Comparison of ENCODE assay signal across 8 cellular contexts in the genomic region with DNA sequence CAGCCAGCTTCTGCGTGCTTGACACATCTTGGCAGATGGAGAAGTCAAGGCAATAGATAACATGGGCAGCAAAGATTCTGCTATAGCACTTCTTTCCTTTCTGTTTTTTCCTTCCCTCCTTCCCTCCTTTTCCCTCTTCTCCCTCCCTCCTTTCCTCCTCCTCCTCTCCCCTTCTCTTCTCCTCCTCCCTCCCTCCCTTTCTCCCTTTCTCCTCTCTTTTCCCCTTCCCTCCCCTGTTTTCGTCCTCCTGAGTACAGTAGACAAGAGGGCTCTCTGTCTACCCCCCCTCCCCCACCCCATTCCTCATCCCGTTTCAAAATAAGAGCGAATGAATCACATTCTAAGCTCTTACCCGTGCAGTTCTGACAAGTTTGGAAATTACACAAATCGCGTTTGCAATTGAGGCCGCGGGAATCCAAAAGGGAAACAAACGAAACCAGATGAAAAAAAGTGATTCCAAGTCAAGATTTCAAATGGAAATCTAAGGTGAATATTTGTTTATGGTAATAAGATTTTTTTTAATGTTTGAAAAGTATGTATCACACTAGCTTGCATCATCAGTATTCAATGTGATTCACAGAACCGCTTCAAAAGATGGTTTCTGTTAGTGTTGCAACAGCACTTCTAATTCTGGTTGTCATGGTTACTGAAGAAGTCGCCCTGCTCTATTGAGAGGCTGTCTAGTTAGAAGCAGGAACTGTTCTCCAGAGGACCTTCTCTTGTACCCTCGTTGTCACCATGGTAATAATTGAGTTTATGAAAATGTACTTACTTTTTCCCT. TPM values are rescaled to one million over a fixed set of nuclear protein-coding genes. Genes with fewer than 3 reads are reported as not detected.
DNase-seq lines count a peak whose midpoint lies in the region; ATAC-seq and TF ChIP-seq lines count a peak whose summit lies in the region.

No MANE protein-coding gene starts in this region.

- no peaks in the 10 kb centered on the region for H3K9me3 Mint-ChIP-seq in activated CD8-positive, alpha-beta T cell treated with anti-CD3 and anti-CD28 coated beads, Interleukin-2, amount 10 ng/mL, durations not matched to agents 7 days and 5 days (ENCODE audit: insufficient read depth)

- H3K27me3 ChIP-seq in GM06990 (replicated peaks; ENCODE audit: control insufficient read depth, insufficient read depth, low read length) (no peaks in the 10 kb centered on the region), HAP-1 (ENCODE audit: low read depth) (no peaks in the 10 kb centered on the region), testis (no peaks in the 10 kb centered on the region)

- TF ChIP-seq POLR2A in testis (IDR thresholded peaks at IDR 0.05), result no peak

- H3K4me1 ChIP-seq in HAP-1 (no peaks in the 10 kb centered on the region; the same call in 1 of the 2 replicates), testis (peaks cover 9% of the 10 kb centered on the region)

- H3K4me3 Mint-ChIP-seq in activated CD8-positive, alpha-beta T cell treated with anti-CD3 and anti-CD28 coated beads, Interleukin-2, amount 10 ng/mL, durations not matched to agents 7 days and 5 days, result peak overlapping the region; percentile 77

- POLR2A ChIA-PET in activated CD8-positive, alpha-beta T cell treated with anti-CD3 and anti-CD28 coated beads, Interleukin-2, amount 10 ng/mL, durations not matched to agents 7 days and 5 days (lab: Charles Lee), result interaction anchor here (0.7 to 2.1 kb wide), 6 partner anchors 66 to 341 kb away, joined by 3 to 10 read pairs (median 4); partner anchors contain the start of genes TMEM267 and ZNF131

- H3K4me3 ChIP-seq in GM06990 (replicated peaks; ENCODE audit: low read depth, low read length) (peak overlapping the region; percentile 76), HAP-1 (peak overlapping the region; percentile 44), testis (peak overlapping the region; percentile 45 to 61)

- ATAC-seq in activated CD8-positive, alpha-beta T cell treated with anti-CD3 and anti-CD28 coated beads, Interleukin-2, amount 10 ng/mL, durations not matched to agents 7 days and 5 days, result peak; percentile 65
- ATAC-seq in esophagus mucosa (peak; percentile 66), HG02571 (IDR thresholded peaks at IDR 0.05; ENCODE audit: unreplicated experiment) (no peak)

- no peak for DNase-seq in GM06990 (ENCODE audit: extremely low read depth, insufficient read length)
- peak; percentile 55 to 65 for DNase-seq in HAP-1 (ENCODE audit: low spot score in 2 of 2)
- DNase-seq in NCI-H1694 (lab: John Stamatoyannopoulos, UW), result peak; percentile 6
- peak; percentile 46 for DNase-seq in activated CD8-positive, alpha-beta T cell treated with anti-CD3 and anti-CD28 coated beads, Interleukin-2, amount 10 ng/mL, durations not matched to agents 7 days and 5 days
- DNase-seq in myocyte (ENCODE audit: low read depth), result peak; percentile 68
- DNase-seq in testis, result no peak

- CTCF ChIA-PET in activated CD8-positive, alpha-beta T cell treated with anti-CD3 and anti-CD28 coated beads, Interleukin-2, amount 10 ng/mL, durations not matched to agents 7 days and 5 days (lab: Charles Lee), result interaction anchor here (0.7 to 3.1 kb wide), 7 partner anchors 9 to 1053 kb away, joined by 3 to 21 read pairs (median 3); partner anchors contain the start of gene ZNF131

- peaks cover 21% of the 10 kb centered on the region for H3K27me3 Mint-ChIP-seq in activated CD8-positive, alpha-beta T cell treated with anti-CD3 and anti-CD28 coated beads, Interleukin-2, amount 10 ng/mL, durations not matched to agents 7 days and 5 days (ENCODE audit: low read depth)

- H3K36me3 ChIP-seq in GM06990 (ENCODE audit: control insufficient read depth, insufficient read depth, low read length), result no peaks in the 10 kb centered on the region
- H3K36me3 ChIP-seq in HAP-1 (replicated peaks), result no peaks in the 10 kb centered on the region
- no peaks in the 10 kb centered on the region for H3K36me3 ChIP-seq in testis (ENCODE audit: low read depth, missing control alignments)

- H3K36me3 Mint-ChIP-seq in activated CD8-positive, alpha-beta T cell treated with anti-CD3 and anti-CD28 coated beads, Interleukin-2, amount 10 ng/mL, durations not matched to agents 7 days and 5 days (ENCODE audit: low read depth), result no peaks in the 10 kb centered on the region

- in situ Hi-C loops in HAP-1 (cut with MboI; ENCODE audit: low sequenced_read_pairs), result no loop called here

- 2 to 4% methylated on average over 13 of the region's 13 CpGs for WGBS in testis, 2 donors

- intact Hi-C loops in testis (cut with DNase I; ENCODE audit: low total_unique reads), result no loop called here

- no peak overlapping the region for H3K27ac ChIP-seq in testis

- peaks cover 28% of the 10 kb centered on the region for H3K4me1 Mint-ChIP-seq in activated CD8-positive, alpha-beta T cell treated with anti-CD3 and anti-CD28 coated beads, Interleukin-2, amount 10 ng/mL, durations not matched to agents 7 days and 5 days (ENCODE audit: low read depth)

- TF ChIP-seq CTCF in GM06990 (IDR thresholded peaks at IDR 0.05; ENCODE audit: insufficient read depth, low read length, poor library complexity, severe bottlenecking) (no peak), testis (IDR thresholded peaks at IDR 0.05) (no peak)

- no peak overlapping the region for H3K27ac Mint-ChIP-seq in activated CD8-positive, alpha-beta T cell treated with anti-CD3 and anti-CD28 coated beads, Interleukin-2, amount 10 ng/mL, durations not matched to agents 7 days and 5 days

- H3K9me3 ChIP-seq in HAP-1, result no peaks in the 10 kb centered on the region
- H3K9me3 ChIP-seq in testis, result no peaks in the 10 kb centered on the region

RNA-seq across cellular contexts. Expression of gene NIM1K, which starts 1.3 kb away (rescaled TPM):
- under 1 TPM; 0.50 to 0.61 TPM for total RNA-seq in activated CD8-positive, alpha-beta T cell treated with anti-CD3 and anti-CD28 coated beads, Interleukin-2, amount 10 ng/mL, durations not matched to agents 7 days and 5 days
- total RNA-seq in esophagus mucosa, result not detected
- 0.21 and 0.35 TPM in 2 replicates for total RNA-seq in myocyte
- polyA plus RNA-seq in myocyte (2012), result 0.74 TPM
- total RNA-seq in testis, result under 1 TPM; 0.68 to 0.79 TPM
- 1.1 TPM for polyA plus RNA-seq in testis (ENCODE audit: insufficient read depth, low read depth, low replicate concordance)

Comparison
In these comparisons a context has a peak if more than half of its experiments do, and no peak if none do; other contexts are left out.
1. DNase-seq: peak in HAP-1 (2 of 2), NCI-H1694 (single experiment), activated CD8-positive, alpha-beta T cell treated with anti-CD3 and anti-CD28 coated beads, Interleukin-2, amount 10 ng/mL, durations not matched to agents 7 days and 5 days (single experiment) and myocyte (single experiment); none in GM06990 (single experiment) and testis (single experiment).
2. Peak in every context shown above with its lines, with median percentiles within 50 percentile points of each other: H3K4me3 ChIP-seq.